In genomic region chr20:33994624-33994913, GRCh38 we compare ENCODE assay signal across 8 cellular contexts. TPM values are rescaled to one million over a fixed set of nuclear protein-coding genes. Genes with fewer than 3 reads are reported as not detected.
DNase-seq lines count a peak whose midpoint lies in the region; FAIRE-seq and TF ChIP-seq lines count a peak whose summit lies in the region.

No MANE protein-coding gene starts in this region.

- H3K4me2 ChIP-seq in OCI-LY1 (ENCODE audit: low read length) (peak overlapping the region; percentile 92), H1 (ENCODE audit: insufficient read depth in 1 of 2, low read depth in 2 of 2, low read length in 2 of 2) (peak overlapping the region; percentile 79 to 84), neural progenitor cell (peak overlapping the region; percentile 82)

- no peaks in the 10 kb centered on the region for H3K9me3 Mint-ChIP-seq in neural progenitor cell

- H2BK15ac ChIP-seq in H1 (ENCODE audit: low read length), result no peak overlapping the region

- H3K4me3 ChIP-seq in OCI-LY1 (ENCODE audit: low read depth, low read length, poor library complexity, severe bottlenecking) (peak overlapping the region; percentile 88), H1 (ENCODE audit: extremely low read depth in 1 of 4, insufficient read depth in 2 of 4, low read depth in 3 of 4, low read length in 4 of 4) (peak overlapping the region; percentile 91 to 92 (median 92)), neural progenitor cell (peak overlapping the region; percentile 97)

- FAIRE-seq in H1 (lab: Jason Lieb, UNC), result no peak

- H3K36me3 Mint-ChIP-seq in neural progenitor cell, result peaks cover 15% of the 10 kb centered on the region

- no peaks in the 10 kb centered on the region for H3K9me3 ChIP-seq in OCI-LY1 (ENCODE audit: low read length)
- no peaks in the 10 kb centered on the region for H3K9me3 ChIP-seq in H1 (ENCODE audit: insufficient read depth in 2 of 2, low read depth in 1 of 2, low read length in 1 of 2)
- no peaks in the 10 kb centered on the region for H3K9me3 ChIP-seq in neural progenitor cell (ENCODE audit: low read depth)

- H4K91ac ChIP-seq in H1 (replicated peaks; ENCODE audit: insufficient read length, low read length), result no peak overlapping the region

- no peaks in the 10 kb centered on the region for H3K9me2 ChIP-seq in OCI-LY1 (ENCODE audit: low read depth, low read length)

- H3K4ac ChIP-seq in H1 (replicated peaks; ENCODE audit: insufficient read length, low read depth, low read length), result no peak overlapping the region

- H4K5ac ChIP-seq in H1 (ENCODE audit: insufficient read length, low read depth, low read length), result no peak overlapping the region

- H2BK20ac ChIP-seq in H1 (ENCODE audit: low read length), result no peak overlapping the region

- H3K56ac ChIP-seq in H1 (replicated peaks; ENCODE audit: insufficient read length, low read depth, low read length), result peak overlapping the region; percentile 65

- H3K9ac ChIP-seq in OCI-LY1 (ENCODE audit: low read length) (peak overlapping the region; percentile 95), H1 (replicated peaks in 1 of 4; ENCODE audit: extremely low read depth in 1 of 4, low read depth in 3 of 4, low read length in 3 of 4) (peak overlapping the region; percentile 79 to 85 (median 80)), neural progenitor cell (peak overlapping the region; percentile 96)

- peak overlapping the region; percentile 95; the same call in 1 of the 2 replicates for H4K8ac ChIP-seq in H1 (ENCODE audit: extremely low read depth, insufficient read depth, low read length)

- H2BK120ac ChIP-seq in H1 (replicated peaks; ENCODE audit: low read depth, low read length), result no peak overlapping the region

- no peak overlapping the region for H2BK12ac ChIP-seq in H1 (ENCODE audit: low read depth, low read length)

- TF ChIP-seq POLR2A in H1 (IDR thresholded peaks at IDR 0.05; ENCODE audit: control extremely low read depth in 1 of 2, low read depth in 2 of 2, low read length in 2 of 2), result no peak

- H3K36me3 ChIP-seq in OCI-LY1 (ENCODE audit: insufficient read depth, low read length), result peaks cover 14% of the 10 kb centered on the region; the same call in 1 of the 2 replicates
- no peaks in the 10 kb centered on the region for H3K36me3 ChIP-seq in H1 (ENCODE audit: control insufficient read depth in 2 of 4, insufficient read depth in 4 of 4, low read length in 3 of 4)
- H3K36me3 ChIP-seq in neural progenitor cell, result no peaks in the 10 kb centered on the region

- DNase-seq in H1 (ENCODE audit: low read depth in 1 of 2, low spot score in 2 of 2), result no peak
- no peak for DNase-seq in neural progenitor cell (ENCODE audit: low spot score)
- no peak for DNase-seq in central memory CD4-positive, alpha-beta T cell
- no peak for DNase-seq in RPMI8226
- DNase-seq in NCI-H1417 (lab: John Stamatoyannopoulos, UW), result no peak
- no peak for DNase-seq in nucleus accumbens (lab: John Stamatoyannopoulos, UW)

- H3K27ac Mint-ChIP-seq in neural progenitor cell, result peak overlapping the region; percentile 75

- H3F3A ChIP-seq in OCI-LY1 (ENCODE audit: insufficient read depth, low read length) (no peaks in the 10 kb centered on the region), neural progenitor cell (ENCODE audit: low read depth) (peaks cover 14% of the 10 kb centered on the region)

- no peaks in the 10 kb centered on the region for H3K27me3 ChIP-seq in OCI-LY1 (ENCODE audit: insufficient read depth, low read length)
- H3K27me3 ChIP-seq in H1 (replicated peaks in 1 of 4; ENCODE audit: control insufficient read depth in 3 of 4, extremely low read depth in 1 of 4, insufficient read depth in 3 of 4, low read length in 3 of 4), result no peaks in the 10 kb centered on the region
- H3K27me3 ChIP-seq in neural progenitor cell, result no peaks in the 10 kb centered on the region

- H3K23ac ChIP-seq in H1 (ENCODE audit: insufficient read length), result no peak overlapping the region

- no peak for TF ChIP-seq CTCF in C4-2B (conservative IDR thresholded peaks at IDR 0.05)
- TF ChIP-seq CTCF in OCI-LY1 (IDR thresholded peaks at IDR 0.05; ENCODE audit: low read length), result no peak
- no peak for TF ChIP-seq CTCF in H1 (IDR thresholded peaks at IDR 0.05; ENCODE audit: control extremely low read depth in 1 of 3, insufficient read depth in 1 of 3, low read depth in 1 of 3, low read length in 3 of 3)
- TF ChIP-seq CTCF in neural progenitor cell (IDR thresholded peaks at IDR 0.05), result no peak

- H2AFZ ChIP-seq in OCI-LY1 (ENCODE audit: low read length) (no peak overlapping the region), H1 (ENCODE audit: low read length) (no peak overlapping the region), neural progenitor cell (replicated peaks) (no peak overlapping the region)

- peaks cover 38% of the 10 kb centered on the region for H3K4me1 ChIP-seq in OCI-LY1 (ENCODE audit: insufficient read depth, low read length, severe bottlenecking)
- H3K4me1 ChIP-seq in H1 (replicated peaks in 1 of 4; ENCODE audit: control insufficient read depth in 3 of 4, insufficient read depth in 4 of 4, low read length in 3 of 4), result peaks cover 1 to 11% (median 5%) of the 10 kb centered on the region in 4 experiments; a peak in 5 of 7 replicates
- H3K4me1 ChIP-seq in neural progenitor cell, result peaks cover 29% of the 10 kb centered on the region

- H3K4me1 Mint-ChIP-seq in neural progenitor cell, result peaks cover 39% of the 10 kb centered on the region

- CTCF ChIA-PET in H1 (lab: Charles Lee; ENCODE audit: partially characterized antibody), result interaction anchor here (1.4 to 2.3 kb wide), 2 partner anchors 28 to 30 kb away, joined by 4 to 8 read pairs; no protein-coding TSS in a partner anchor

- peaks cover 12% of the 10 kb centered on the region for H3K23me2 ChIP-seq in H1 (ENCODE audit: low read depth, low read length)

- TF ChIP-seq RAD21 in H1 (IDR thresholded peaks at IDR 0.05 in 1 of 2, conservative IDR thresholded peaks at IDR 0.05 in 1 of 2; ENCODE audit: low read depth in 2 of 2, low read length in 2 of 2), result no peak

- peak overlapping the region; percentile 97 for H3K4me3 Mint-ChIP-seq in neural progenitor cell

- peak overlapping the region; percentile 87 for H3K27ac ChIP-seq in C4-2B
- no peak overlapping the region for H3K27ac ChIP-seq in OCI-LY1 (ENCODE audit: low read depth, low read length, poor library complexity, severe bottlenecking)
- peak overlapping the region; percentile 49; the same call in 1 of the 2 replicates for H3K27ac ChIP-seq in H1 (ENCODE audit: low read depth, low read length)
- H3K27ac ChIP-seq in neural progenitor cell, result peak overlapping the region; percentile 100

- H3K14ac ChIP-seq in H1 (ENCODE audit: insufficient read length), result no peak overlapping the region

- peaks cover 6% of the 10 kb centered on the region for H3K27me3 Mint-ChIP-seq in neural progenitor cell (ENCODE audit: insufficient read depth, low read depth)

- no peak for TF ChIP-seq EP300 in H1 (IDR thresholded peaks at IDR 0.05; ENCODE audit: borderline replicate concordance in 1 of 2, low read depth in 2 of 2, low read length in 2 of 2)

- peak overlapping the region; percentile 38; the same call in 1 of the 2 replicates for H3K18ac ChIP-seq in H1 (ENCODE audit: extremely low read depth, low read length)

- POLR2A ChIA-PET in H1 (lab: Charles Lee; ENCODE audit: partially characterized antibody), result interaction anchor here (0.5 to 3.9 kb wide), 11 partner anchors 8 to 196 kb away, joined by 3 to 43 read pairs (median 4); partner anchors contain the start of gene EIF2S2

- peaks cover 55% of the 10 kb centered on the region for H3K79me2 ChIP-seq in OCI-LY1 (ENCODE audit: insufficient read depth, low read length)
- H3K79me2 ChIP-seq in H1 (ENCODE audit: control insufficient read depth in 1 of 2, insufficient read depth in 2 of 2, low read length in 2 of 2), result peaks cover 48 to 66% of the 10 kb centered on the region in 2 experiments
- peaks cover 72% of the 10 kb centered on the region for H3K79me2 ChIP-seq in neural progenitor cell (ENCODE audit: low read depth)

- no peak overlapping the region for H2BK5ac ChIP-seq in H1 (ENCODE audit: low read depth, low read length)

- H4K20me1 ChIP-seq in OCI-LY1 (ENCODE audit: insufficient read depth, low read length), result peaks cover 5% of the 10 kb centered on the region; the same call in 1 of the 2 replicates
- H4K20me1 ChIP-seq in H1 (replicated peaks in 1 of 2; ENCODE audit: control insufficient read depth in 1 of 2, insufficient read depth in 2 of 2, low read length in 2 of 2), result peaks cover 5 to 29% of the 10 kb centered on the region in 2 experiments
- H4K20me1 ChIP-seq in neural progenitor cell (ENCODE audit: low read depth), result peaks cover 51% of the 10 kb centered on the region

- peaks cover 19% of the 10 kb centered on the region; the same call in 1 of the 2 replicates for H3K79me1 ChIP-seq in H1 (ENCODE audit: low read depth, low read length)

- 4% methylated on average over 10 of the region's 15 CpGs; no CpG with 5 or more reads in 1 of the 2 experiments for WGBS in H1 (ENCODE audit: extremely low coverage in 1 of 2, insufficient coverage in 1 of 2, insufficient read length in 1 of 2, insufficient replicate concordance in 2 of 2, low coverage in 1 of 2, low lambda C conversion rate in 2 of 2, missing lambda C conversion rate in 1 of 2), 2 experiments

- H2AK5ac ChIP-seq in H1 (ENCODE audit: low read depth, low read length), result no peak overlapping the region

TF ChIP-seq in H1, 55 proteins besides CTCF, POLR2A, EP300 and RAD21:
- TF ChIP-seq ASH2L (IDR thresholded peaks at IDR 0.05; ENCODE audit: low read length), result peak; percentile 32
- TF ChIP-seq PHF8 (conservative IDR thresholded peaks at IDR 0.05; ENCODE audit: low read depth, low read length), result no peak; the same call in 1 of the 2 replicates

RNA-seq across cellular contexts. Expression of gene RALY, which starts 0.9 kb away (rescaled TPM):
- 148 and 150 TPM in 2 replicates for total RNA-seq in H1 (2021; fragmentation: NEBNext Ultra II Directional; extraction: Animal tissue kit (Norgen Biotek cat#: 25700))
- polyA plus RNA-seq in H1 (2011; rRNA removed), result 133 and 185 TPM in 2 replicates
- polyA plus RNA-seq in H1 (2011; cell fraction: cytosol; rRNA removed), result 176 TPM
- polyA plus RNA-seq in H1 (2011; cell fraction: nucleus; rRNA removed), result 127 TPM
- 102 to 160 TPM (median 153 TPM) in 4 replicates for polyA plus RNA-seq in H1 (2012, experiment 1 of 2)
- 148 TPM for polyA plus RNA-seq in H1 (2012, experiment 2 of 2)
- polyA plus RNA-seq in H1 (2013, experiment 1 of 2), result 96.1 TPM
- 94.3 TPM for polyA plus RNA-seq in H1 (2013, experiment 2 of 2)
- 65.8 and 87.5 TPM in 2 replicates for polyA minus RNA-seq in H1 (2011; rRNA and poly(A)+ RNA removed)
- 75.6 TPM for polyA minus RNA-seq in H1 (2011; cell fraction: cytosol; rRNA and poly(A)+ RNA removed)
- polyA minus RNA-seq in H1 (2011; cell fraction: nucleus; rRNA and poly(A)+ RNA removed), result 64.8 TPM
- 102 and 178 TPM in 2 replicates for total RNA-seq in neural progenitor cell (ENCODE audit: low replicate concordance)
